11 cellular contexts compared by ENCODE assay signal in genomic region chr1:85583355-85584263, GRCh38. TPM values are rescaled to one million over a fixed set of nuclear protein-coding genes. Genes with fewer than 3 reads are reported as not detected.
DNase-seq lines count a peak whose midpoint lies in the region; FAIRE-seq and TF ChIP-seq lines count a peak whose summit lies in the region.
"Had no signal": no experiment of that assay in that cellular context is flagged by ENCODE, and none has a peak within 500 bp of the region (broad histone marks: within the 10 kb centered on the region; RNA-seq: fewer than 3 reads in every experiment).

No MANE protein-coding gene starts in this region.

- DNase-seq in glomerular visceral epithelial cell (ENCODE audit: extremely low spot score) (peak; percentile 48), retinal pigment epithelial cell (ENCODE audit: low read depth) (no peak), RCC 7860 (ENCODE audit: low spot score) (no peak), NCI-H1930 (lab: John Stamatoyannopoulos, UW) (no peak), Peyer's patch (no peak)
- no peak for DNase-seq in activated CD4-positive, alpha-beta T cell treated with anti-CD3 and anti-CD28 coated beads, Interleukin-2, amount 50 U/mL, for 48 hours
- DNase-seq: COR-L47, testis had no signal

- H3K4me3 ChIP-seq in WI38 (ENCODE audit: low read depth, low read length) = peak overlapping the region; percentile 90
- H3K4me3 ChIP-seq in retinal pigment epithelial cell (ENCODE audit: low read length) = peak overlapping the region; percentile 100
- peak overlapping the region in 1 of 4 donors; percentile 89 for H3K4me3 ChIP-seq in Peyer's patch
- H3K4me3 ChIP-seq: testis had no signal

- peak overlapping the region; percentile 98; the same call in 1 of the 2 replicates for H3K9ac ChIP-seq in ES-I3 (ENCODE audit: low read depth, low read length)

- peaks cover 1% of the 10 kb centered on the region; the same call in 1 of the 2 replicates for H3K9me3 ChIP-seq in ES-I3 (ENCODE audit: control insufficient read depth, insufficient read depth, low read length)
- H3K9me3 ChIP-seq in Peyer's patch = no peaks in the 10 kb centered on the region
- H3K9me3 ChIP-seq: testis had no signal

- peaks cover 22% of the 10 kb centered on the region for H3K36me3 ChIP-seq in ES-I3 (ENCODE audit: insufficient read depth, low read length)
- H3K36me3 ChIP-seq in Peyer's patch = no peaks in the 10 kb centered on the region

- H3K27ac ChIP-seq in Peyer's patch = peak overlapping the region in 1 of 4 donors; percentile 98

- H3K27me3 ChIP-seq in Peyer's patch = no peaks in the 10 kb centered on the region
- H3K27me3 ChIP-seq: testis had no signal

- TF ChIP-seq CTCF in WI38 (IDR thresholded peaks at IDR 0.05; ENCODE audit: low read depth, low read length) (no peak), retinal pigment epithelial cell (conservative IDR thresholded peaks at IDR 0.05; ENCODE audit: low read depth, low read length) (no peak), Peyer's patch (IDR thresholded peaks at IDR 0.05) (no peak)

- TF ChIP-seq POLR2A in Peyer's patch (IDR thresholded peaks at IDR 0.05) = no peak

- no peak for FAIRE-seq in RCC 7860 (lab: Jason Lieb, UNC)

- H3K4me1 ChIP-seq in ES-I3 (ENCODE audit: insufficient read depth, low read length) = peaks cover 27% of the 10 kb centered on the region
- peaks cover 0 to 9% (median 0%) of the 10 kb centered on the region in 4 donors for H3K4me1 ChIP-seq in Peyer's patch

RNA-seq across cellular contexts. Expression of gene CCN1, which starts 3.0 kb away (rescaled TPM):
- 100 to 1,000 TPM in 1 of 4 donors, 10 to 100 TPM in 1, 1 to 10 TPM in 2; 1.8 to 427 (median 13.4) TPM for total RNA-seq in Peyer's patch
- total RNA-seq: activated T-helper 17 cell treated with anti-CD3 and anti-CD28 coated beads, Interleukin-2, amount 50 U/mL, for 72 hours had no signal
